Comparison of ENCODE assay signal across 17 cellular contexts in genomic region chr2:43475922-43476321, GRCh38.
DNase-seq lines count a peak whose midpoint lies in the region; ATAC-seq and TF ChIP-seq lines count a peak whose summit lies in the region.
"Had no signal": no experiment of that assay in that cellular context is flagged by ENCODE, and none has a peak within 500 bp of the region (broad histone marks: within the 10 kb centered on the region; RNA-seq: fewer than 3 reads in every experiment).

No MANE protein-coding gene starts in this region.

- 68% methylated on average over 2 of the region's 2 CpGs for WGBS in right cardiac atrium
- 95% methylated on average over 2 of the region's 2 CpGs for WGBS in smooth muscle cell (ENCODE audit: low lambda C conversion rate)

- H3K27ac ChIP-seq in right cardiac atrium (ENCODE audit: low read length), result no peak overlapping the region
- peak overlapping the region; percentile 27 for H3K27ac ChIP-seq in WERI-Rb-1
- H3K27ac ChIP-seq in smooth muscle cell (ENCODE audit: low read depth), result no peak overlapping the region
- H3K27ac ChIP-seq: 22Rv1, GM23248, HL-60 had no signal

- H3K9me3 ChIP-seq in right cardiac atrium (ENCODE audit: control insufficient read depth, low read length) (no peaks in the 10 kb centered on the region), WERI-Rb-1 (ENCODE audit: severe bottlenecking) (no peaks in the 10 kb centered on the region), smooth muscle cell (replicated peaks; ENCODE audit: low read depth) (no peaks in the 10 kb centered on the region)

- H3K36me3 ChIP-seq in WERI-Rb-1 (no peaks in the 10 kb centered on the region), smooth muscle cell (ENCODE audit: low read depth) (no peaks in the 10 kb centered on the region)

- H3K27me3 ChIP-seq in right cardiac atrium (ENCODE audit: control insufficient read depth, insufficient read depth) (no peaks in the 10 kb centered on the region), WERI-Rb-1 (ENCODE audit: insufficient read depth, low read depth, severe bottlenecking) (no peaks in the 10 kb centered on the region), smooth muscle cell (ENCODE audit: low read depth) (no peaks in the 10 kb centered on the region)

- H3K9ac ChIP-seq in smooth muscle cell (ENCODE audit: low read depth), result no peak overlapping the region
- H3K9ac ChIP-seq: GM23248 had no signal

- no peak overlapping the region for H2AFZ ChIP-seq in smooth muscle cell (ENCODE audit: low read depth)
- H2AFZ ChIP-seq: GM23248 had no signal

- peak overlapping the region; percentile 1 for H3K4me2 ChIP-seq in smooth muscle cell

- no peak for TF ChIP-seq CTCF in WERI-Rb-1 (IDR thresholded peaks at IDR 0.05; ENCODE audit: low read depth, low read length)
- TF ChIP-seq CTCF in nephron (IDR thresholded peaks at IDR 0.05; ENCODE audit: unreplicated experiment in 3 of 3), result no peak
- TF ChIP-seq CTCF in smooth muscle cell (IDR thresholded peaks at IDR 0.05; ENCODE audit: borderline replicate concordance, insufficient read depth, poor library complexity, severe bottlenecking), result no peak

- H4K20me1 ChIP-seq in smooth muscle cell (ENCODE audit: low read depth), result no peaks in the 10 kb centered on the region

- H3K27ac Mint-ChIP-seq in nephron, result peak overlapping the region; percentile 3 to 25 (median 23)
- no peak overlapping the region for H3K27ac Mint-ChIP-seq in activated naive CD8-positive, alpha-beta T cell treated with anti-CD3 and anti-CD28 coated beads for 36 hours
- H3K27ac Mint-ChIP-seq in stimulated activated memory B cell treated with anti-CD40 and anti-IgM and Interleukin-4, amounts not matched to agents 10 μg/mL and 1 μg/mL and 100 μg/mL, for 72 hours, result no peak overlapping the region
- H3K27ac Mint-ChIP-seq in activated naive CD4-positive, alpha-beta T cell treated with anti-CD3 and anti-CD28 coated beads, Interleukin-2, amount 10 ng/mL, durations not matched to agents 7 days and 5 days, result no peak overlapping the region
- H3K27ac Mint-ChIP-seq: CD8-positive, alpha-beta T cell had no signal

- H3K4me3 ChIP-seq in right cardiac atrium (ENCODE audit: low read length) (no peak overlapping the region), WERI-Rb-1 (ENCODE audit: low read depth, low read length) (no peak overlapping the region), smooth muscle cell (no peak overlapping the region)
- H3K4me3 ChIP-seq: GM23248 had no signal

- intact Hi-C loops in Right ventricle myocardium inferior (cut with DNase I), result no loop called here
- intact Hi-C loops in right cardiac atrium (cut with DNase I), result no loop called here

- H3K4me1 ChIP-seq in right cardiac atrium (ENCODE audit: control insufficient read depth, insufficient read depth, low read length) (no peaks in the 10 kb centered on the region), smooth muscle cell (ENCODE audit: low read depth) (peaks cover 3% of the 10 kb centered on the region)

- ATAC-seq in Right ventricle myocardium inferior, result peak; percentile 34
- no peak for ATAC-seq in right cardiac atrium
- ATAC-seq in stimulated activated memory B cell treated with anti-CD40 and anti-IgM and Interleukin-4, amounts not matched to agents 10 μg/mL and 1 μg/mL and 100 μg/mL, for 72 hours, result no peak
- ATAC-seq: CD8-positive, alpha-beta T cell had no signal

- peaks cover 48% of the 10 kb centered on the region for H3K4me1 Mint-ChIP-seq in nephron
- H3K4me1 Mint-ChIP-seq in activated naive CD8-positive, alpha-beta T cell treated with anti-CD3 and anti-CD28 coated beads for 36 hours, result no peaks in the 10 kb centered on the region
- no peaks in the 10 kb centered on the region for H3K4me1 Mint-ChIP-seq in stimulated activated memory B cell treated with anti-CD40 and anti-IgM and Interleukin-4, amounts not matched to agents 10 μg/mL and 1 μg/mL and 100 μg/mL, for 72 hours
- H3K4me1 Mint-ChIP-seq in activated naive CD4-positive, alpha-beta T cell treated with anti-CD3 and anti-CD28 coated beads, Interleukin-2, amount 10 ng/mL, durations not matched to agents 7 days and 5 days, result peaks cover 2% of the 10 kb centered on the region

- H3K9me3 Mint-ChIP-seq in nephron, result no peaks in the 10 kb centered on the region
- H3K9me3 Mint-ChIP-seq in activated naive CD8-positive, alpha-beta T cell treated with anti-CD3 and anti-CD28 coated beads for 36 hours, result no peaks in the 10 kb centered on the region
- H3K9me3 Mint-ChIP-seq in stimulated activated memory B cell treated with anti-CD40 and anti-IgM and Interleukin-4, amounts not matched to agents 10 μg/mL and 1 μg/mL and 100 μg/mL, for 72 hours, result no peaks in the 10 kb centered on the region
- no peaks in the 10 kb centered on the region for H3K9me3 Mint-ChIP-seq in activated naive CD4-positive, alpha-beta T cell treated with anti-CD3 and anti-CD28 coated beads, Interleukin-2, amount 10 ng/mL, durations not matched to agents 7 days and 5 days
- H3K9me3 Mint-ChIP-seq: CD14-positive monocyte; CD8-positive, alpha-beta T cell had no signal

- H3K36me3 Mint-ChIP-seq in nephron (ENCODE audit: low read depth), result peaks cover 5% of the 10 kb centered on the region
- peaks cover 2% of the 10 kb centered on the region for H3K36me3 Mint-ChIP-seq in activated naive CD8-positive, alpha-beta T cell treated with anti-CD3 and anti-CD28 coated beads for 36 hours
- H3K36me3 Mint-ChIP-seq in stimulated activated memory B cell treated with anti-CD40 and anti-IgM and Interleukin-4, amounts not matched to agents 10 μg/mL and 1 μg/mL and 100 μg/mL, for 72 hours, result peaks cover 42% of the 10 kb centered on the region
- peaks cover 15% of the 10 kb centered on the region for H3K36me3 Mint-ChIP-seq in activated naive CD4-positive, alpha-beta T cell treated with anti-CD3 and anti-CD28 coated beads, Interleukin-2, amount 10 ng/mL, durations not matched to agents 7 days and 5 days

- CTCF ChIA-PET in activated naive CD4-positive, alpha-beta T cell treated with anti-CD3 and anti-CD28 coated beads, Interleukin-2, amount 10 ng/mL, durations not matched to agents 7 days and 5 days (lab: Charles Lee), result interaction anchor here (0.6 to 3.7 kb wide), 6 partner anchors 67 to 529 kb away, joined by 3 to 15 read pairs (median 4); no protein-coding TSS in a partner anchor

- no peaks in the 10 kb centered on the region for H3K79me2 ChIP-seq in smooth muscle cell (ENCODE audit: low read depth)

- DNase-seq in Right ventricle myocardium inferior (ENCODE audit: missing footprints) (no peak), right cardiac atrium (no peak), WERI-Rb-1 (peak; percentile 28), smooth muscle cell (lab: John Stamatoyannopoulos, UW; ENCODE audit: unreplicated experiment) (no peak)
- no peak for DNase-seq in activated naive CD8-positive, alpha-beta T cell treated with anti-CD3 and anti-CD28 coated beads for 36 hours
- no peak for DNase-seq in activated naive CD4-positive, alpha-beta T cell treated with anti-CD3 and anti-CD28 coated beads, Interleukin-2, amount 10 ng/mL, durations not matched to agents 7 days and 5 days
- DNase-seq: CD8-positive, alpha-beta T cell; COR-L47; DND-41; GDM1; GM23248; H7 had no signal

- H3K27me3 Mint-ChIP-seq in nephron (ENCODE audit: low read depth), result no peaks in the 10 kb centered on the region
- no peaks in the 10 kb centered on the region for H3K27me3 Mint-ChIP-seq in activated naive CD8-positive, alpha-beta T cell treated with anti-CD3 and anti-CD28 coated beads for 36 hours
- H3K27me3 Mint-ChIP-seq in stimulated activated memory B cell treated with anti-CD40 and anti-IgM and Interleukin-4, amounts not matched to agents 10 μg/mL and 1 μg/mL and 100 μg/mL, for 72 hours, result no peaks in the 10 kb centered on the region
- no peaks in the 10 kb centered on the region for H3K27me3 Mint-ChIP-seq in activated naive CD4-positive, alpha-beta T cell treated with anti-CD3 and anti-CD28 coated beads, Interleukin-2, amount 10 ng/mL, durations not matched to agents 7 days and 5 days

- H3F3A ChIP-seq in smooth muscle cell (ENCODE audit: low read depth), result peaks cover 4% of the 10 kb centered on the region

- no peak overlapping the region for H3K4me3 Mint-ChIP-seq in nephron
- H3K4me3 Mint-ChIP-seq in activated naive CD8-positive, alpha-beta T cell treated with anti-CD3 and anti-CD28 coated beads for 36 hours, result no peak overlapping the region
- H3K4me3 Mint-ChIP-seq in stimulated activated memory B cell treated with anti-CD40 and anti-IgM and Interleukin-4, amounts not matched to agents 10 μg/mL and 1 μg/mL and 100 μg/mL, for 72 hours, result no peak overlapping the region
- no peak overlapping the region for H3K4me3 Mint-ChIP-seq in activated naive CD4-positive, alpha-beta T cell treated with anti-CD3 and anti-CD28 coated beads, Interleukin-2, amount 10 ng/mL, durations not matched to agents 7 days and 5 days
- H3K4me3 Mint-ChIP-seq: CD14-positive monocyte; CD8-positive, alpha-beta T cell had no signal

Comparison
In these comparisons a context has a peak if more than half of its experiments do, and no peak if none do; other contexts are left out.
1. H3K27ac Mint-ChIP-seq: peak in nephron (3 of 3); none in activated naive CD8-positive, alpha-beta T cell treated with anti-CD3 and anti-CD28 coated beads for 36 hours (single experiment), stimulated activated memory B cell treated with anti-CD40 and anti-IgM and Interleukin-4, amounts not matched to agents 10 μg/mL and 1 μg/mL and 100 μg/mL, for 72 hours (single experiment) and activated naive CD4-positive, alpha-beta T cell treated with anti-CD3 and anti-CD28 coated beads, Interleukin-2, amount 10 ng/mL, durations not matched to agents 7 days and 5 days (single experiment).